Comparison of ENCODE assay signal across 1 cellular context in the genomic region with DNA sequence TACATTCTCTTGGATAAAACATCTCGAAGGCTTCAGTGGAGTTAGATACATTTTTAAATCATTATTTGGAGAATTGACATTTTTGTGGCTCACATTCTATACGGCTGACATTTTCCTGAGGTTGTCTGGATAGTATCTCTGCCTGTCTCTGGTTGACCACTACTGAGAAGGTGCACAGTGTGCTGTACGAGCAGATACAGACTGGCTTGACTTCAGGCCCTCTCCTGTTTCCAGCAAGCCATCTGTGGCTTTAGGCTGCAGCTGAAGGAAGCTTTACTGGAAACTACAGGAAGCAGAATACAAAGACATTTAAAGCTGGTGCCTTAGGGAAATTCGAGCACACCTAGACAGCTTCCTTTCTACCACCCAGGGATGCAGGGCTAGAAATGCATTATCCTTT.
TF ChIP-seq lines count a peak whose summit lies in the region.

No MANE protein-coding gene starts in this region.

TF ChIP-seq in endothelial cell of umbilical vein, 7 proteins besides CTCF, POLR2A, EP300 and RAD21 (continued from another document):
- TF ChIP-seq, protein P1, sequence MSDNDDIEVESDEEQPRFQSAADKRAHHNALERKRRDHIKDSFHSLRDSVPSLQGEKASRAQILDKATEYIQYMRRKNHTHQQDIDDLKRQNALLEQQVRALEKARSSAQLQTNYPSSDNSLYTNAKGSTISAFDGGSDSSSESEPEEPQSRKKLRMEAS (IDR thresholded peaks at IDR 0.05; ENCODE audit: insufficient read depth, insufficient read length) = no peak
- no peak for TF ChIP-seq EZH2 (IDR thresholded peaks at IDR 0.05; ENCODE audit: borderline replicate concordance, low read depth, low read length, severe bottlenecking)
